1 cellular context compared by ENCODE assay signal in genomic region chr19:18152444-18152816, GRCh38.
A peak's percentile ranks its signal among the peaks of the same experiment; 100 is the strongest.
TF ChIP-seq lines count a peak whose summit lies in the region.

No MANE protein-coding gene starts in this region.

TF ChIP-seq in H1, 55 proteins besides CTCF, POLR2A, EP300 and RAD21:
- TF ChIP-seq GTF2F1 (IDR thresholded peaks at IDR 0.05; ENCODE audit: borderline replicate concordance, low read depth, low read length) (no peak), SP2 (IDR thresholded peaks at IDR 0.05; ENCODE audit: low read length) (no peak), TCF12 (IDR thresholded peaks at IDR 0.05; ENCODE audit: low read depth, low read length) (no peak), NANOG (IDR thresholded peaks at IDR 0.05; ENCODE audit: insufficient read depth, low read depth, low read length, poor library complexity, severe bottlenecking) (no peak), POLR2AphosphoS5 (IDR thresholded peaks at IDR 0.05; ENCODE audit: low read depth, low read length) (0 out of 2 replicates have a peak, but pooled peaks have one; percentile 26), SIN3A (conservative IDR thresholded peaks at IDR 0.05 in 1 of 2, IDR thresholded peaks at IDR 0.05 in 1 of 2; ENCODE audit: low read depth in 1 of 2, low read length in 2 of 2) (peak in 1 of 2 experiments; percentile 88; a peak in 2 of 4 replicates), ATF3 (IDR thresholded peaks at IDR 0.05; ENCODE audit: insufficient read depth, low read depth, low read length) (no peak), MAX (IDR thresholded peaks at IDR 0.05) (0 out of 2 replicates have a peak, but pooled peaks have one; percentile 4), SUZ12 (IDR thresholded peaks at IDR 0.05; ENCODE audit: low read length) (no peak), YY1 (IDR thresholded peaks at IDR 0.05; ENCODE audit: low read depth, low read length) (no peak), ZNF274 (IDR thresholded peaks at IDR 0.05; ENCODE audit: borderline replicate concordance, extremely low read depth, low read length) (no peak), TEAD4 (IDR thresholded peaks at IDR 0.05; ENCODE audit: low read depth, low read length) (0 out of 2 replicates have a peak, but pooled peaks have one; percentile 2), TAF1 (IDR thresholded peaks at IDR 0.05; ENCODE audit: low read depth, low read length) (no peak; the same call in 1 of the 2 replicates)
